ENCODE assay signal across 19 cellular contexts in genomic region chr4:14908635-14909034, GRCh38.
DNase-seq lines count a peak whose midpoint lies in the region; ATAC-seq, FAIRE-seq and TF ChIP-seq lines count a peak whose summit lies in the region.
"Had no signal": no experiment of that assay in that cellular context is flagged by ENCODE, and none has a peak within 500 bp of the region (broad histone marks: within the 10 kb centered on the region; RNA-seq: fewer than 3 reads in every experiment).

No MANE protein-coding gene starts in this region.

- H3K36me3 ChIP-seq in KMS-11 (ENCODE audit: insufficient read depth) (no peaks in the 10 kb centered on the region), kidney epithelial cell (ENCODE audit: control insufficient read depth, insufficient read depth, low read length) (no peaks in the 10 kb centered on the region)
- H3K36me3 ChIP-seq: gastrocnemius medialis, prostate gland, spleen had no signal

- CTCF ChIA-PET in A549 (lab: Yijun Ruan, JAX) = no interaction called here

- no peak for TF ChIP-seq RAD21 in A549 (conservative IDR thresholded peaks at IDR 0.05 in 1 of 2, IDR thresholded peaks at IDR 0.05 in 1 of 2)

- TF ChIP-seq EP300 in A549 (IDR thresholded peaks at IDR 0.05) = no peak

- no peaks in the 10 kb centered on the region for H3K27me3 ChIP-seq in KMS-11 (ENCODE audit: insufficient read depth, low read depth)
- no peaks in the 10 kb centered on the region for H3K27me3 ChIP-seq in kidney epithelial cell (ENCODE audit: control insufficient read depth, insufficient read depth, low read length)
- H3K27me3 ChIP-seq: gastrocnemius medialis, spleen had no signal

- 12% methylated on average over 3 of the region's 3 CpGs for WGBS in A549 (ENCODE audit: missing lambda C conversion rate)

- H3K9ac ChIP-seq in KMS-11 = no peak overlapping the region

- H3K4me1 ChIP-seq in A549 (peaks cover 19% of the 10 kb centered on the region), KMS-11 (ENCODE audit: low read depth, poor library complexity, severe bottlenecking) (peaks cover 49% of the 10 kb centered on the region)
- H3K4me1 ChIP-seq: gastrocnemius medialis, prostate gland had no signal

- H3K4me2 ChIP-seq in A549 (peak overlapping the region; percentile 46; the same call in 2 of the 3 replicates), KMS-11 (peak overlapping the region; percentile 58; the same call in 1 of the 2 replicates)

- H4K20me1 ChIP-seq in KMS-11 (ENCODE audit: insufficient read depth) = no peaks in the 10 kb centered on the region

- no peak overlapping the region for H3K4me3 ChIP-seq in A549
- H3K4me3 ChIP-seq in KMS-11 (IDR thresholded peaks at IDR 0.05; ENCODE audit: insufficient read depth, low read depth, low read length) = no peak overlapping the region
- no peak overlapping the region for H3K4me3 ChIP-seq in kidney epithelial cell (ENCODE audit: low read depth, low read length)
- H3K4me3 ChIP-seq: gastrocnemius medialis, prostate gland, spleen had no signal

- H3K27ac ChIP-seq in A549 (peak overlapping the region; percentile 31 to 37; a peak in 4 of 6 replicates), KMS-11 (no peak overlapping the region; the same call in 1 of the 2 replicates)
- H3K27ac ChIP-seq: gastrocnemius medialis, prostate gland, spleen had no signal

- POLR2A ChIA-PET in A549 (lab: Yijun Ruan, JAX) = interaction anchor here (1.1 kb wide), 1 partner anchor 93 kb away, joined by 3 read pairs; no protein-coding TSS in a partner anchor

- TF ChIP-seq CTCF in A549 (IDR thresholded peaks at IDR 0.05) = no peak
- no peak for TF ChIP-seq CTCF in KMS-11 (conservative IDR thresholded peaks at IDR 0.05; ENCODE audit: low read depth, low read length)
- TF ChIP-seq CTCF in kidney epithelial cell (IDR thresholded peaks at IDR 0.05; ENCODE audit: insufficient read depth, low read length, poor library complexity, severe bottlenecking) = no peak

- DNase-seq in A549 (ENCODE audit: low read depth in 1 of 2, low spot score in 1 of 2) (no peak), amniotic epithelial cell (ENCODE audit: low read depth) (peak; percentile 48), kidney epithelial cell (ENCODE audit: low read depth) (peak; percentile 34), germinal center (ENCODE audit: low spot score) (no peak), KG1 (lab: John Stamatoyannopoulos, UW) (no peak)
- DNase-seq: activated CD8-positive, alpha-beta T cell treated with anti-CD3 and anti-CD28 coated beads, Interleukin-2, amount 10 ng/mL, durations not matched to agents 7 days and 5 days; activated naive CD8-positive, alpha-beta T cell treated with anti-CD3 and anti-CD28 coated beads, Interleukin-2, amount 50 U/mL, for 24 hours; CD8-positive, alpha-beta T cell; gastrocnemius medialis; NCI-H1048; NCI-H82; nephron progenitor cell; spleen; stimulated activated naive CD4-positive, alpha-beta T cell treated with Interleukin-2 at 50 U/mL for 16 hours had no signal

- H2AFZ ChIP-seq in KMS-11 (ENCODE audit: low read depth) = 0 out of 2 replicates have a peak overlapping the region, but pooled peaks have one; percentile 2

- TF ChIP-seq POLR2A in A549 (IDR thresholded peaks at IDR 0.05; ENCODE audit: low read length) = no peak

- ATAC-seq in A549 = no peak
- no peak for ATAC-seq in HG03469 (IDR thresholded peaks at IDR 0.05; ENCODE audit: unreplicated experiment)
- no peak for ATAC-seq in HG02678 (IDR thresholded peaks at IDR 0.05; ENCODE audit: unreplicated experiment)
- ATAC-seq: activated CD8-positive, alpha-beta T cell treated with anti-CD3 and anti-CD28 coated beads, Interleukin-2, amount 10 ng/mL, durations not matched to agents 7 days and 5 days; activated naive CD8-positive, alpha-beta T cell treated with anti-CD3 and anti-CD28 coated beads, Interleukin-2, amount 50 U/mL, for 24 hours; CD8-positive, alpha-beta T cell; gastrocnemius medialis had no signal

- no peaks in the 10 kb centered on the region for H3K79me2 ChIP-seq in KMS-11 (ENCODE audit: insufficient read depth, low read depth)

- H3K9me3 ChIP-seq in A549 = no peaks in the 10 kb centered on the region
- H3K9me3 ChIP-seq: gastrocnemius medialis, prostate gland, spleen had no signal

- FAIRE-seq in A549 (lab: Jason Lieb, UNC) = no peak
- FAIRE-seq: H54 had no signal

TF ChIP-seq in A549, 52 proteins besides CTCF, POLR2A, EP300 and RAD21:
- TF ChIP-seq CEBPB (IDR thresholded peaks at IDR 0.05) (peak in 1 of 2 experiments; percentile 52; a peak in 1 of 4 replicates), REST (IDR thresholded peaks at IDR 0.05) (no peak)

Comparison
In these comparisons a context has a peak if more than half of its experiments do, and no peak if none do; other contexts are left out.
1. DNase-seq: peak in amniotic epithelial cell (single experiment) and kidney epithelial cell (single experiment); none in A549 (0 of 2), germinal center (single experiment) and KG1 (single experiment).